9 cellular contexts compared by ENCODE assay signal in genomic region chr17:73956595-73957465, GRCh38.
DNase-seq lines count a peak whose midpoint lies in the region; ATAC-seq, FAIRE-seq and TF ChIP-seq lines count a peak whose summit lies in the region.
"Had no signal": no experiment of that assay in that cellular context is flagged by ENCODE, and none has a peak within 500 bp of the region (broad histone marks: within the 10 kb centered on the region; RNA-seq: fewer than 3 reads in every experiment).

No MANE protein-coding gene starts in this region.

- CTCF ChIA-PET in CD8-positive, alpha-beta T cell (lab: Charles Lee): interaction anchor here (1.5 to 3.1 kb wide), 4 partner anchors 13 to 527 kb away, joined by 3 to 11 read pairs (median 7); no protein-coding TSS in a partner anchor

- ATAC-seq in CD8-positive, alpha-beta T cell: peak; percentile 54
- ATAC-seq in left lung (peak; percentile 66), HG03196 (IDR thresholded peaks at IDR 0.05; ENCODE audit: unreplicated experiment) (no peak), GM18511 (IDR thresholded peaks at IDR 0.05; ENCODE audit: unreplicated experiment) (no peak)

- peaks cover 3% of the 10 kb centered on the region for H3K27me3 Mint-ChIP-seq in CD8-positive, alpha-beta T cell (ENCODE audit: low read depth)
- peaks cover 19% of the 10 kb centered on the region for H3K27me3 Mint-ChIP-seq in astrocyte (ENCODE audit: low read depth, unreplicated experiment)

- peaks cover 3% of the 10 kb centered on the region for H3K4me1 Mint-ChIP-seq in CD8-positive, alpha-beta T cell (ENCODE audit: low read depth)
- no peaks in the 10 kb centered on the region for H3K4me1 Mint-ChIP-seq in astrocyte (ENCODE audit: low read depth, unreplicated experiment)

- H3K9ac ChIP-seq in SK-N-MC (ENCODE audit: insufficient read length) (no peak overlapping the region), astrocyte (ENCODE audit: low read length) (no peak overlapping the region)

- no peak overlapping the region for H3K27ac Mint-ChIP-seq in CD8-positive, alpha-beta T cell
- H3K27ac Mint-ChIP-seq in astrocyte (ENCODE audit: unreplicated experiment): no peak overlapping the region

- H3K9me3 ChIP-seq in CD8-positive, alpha-beta T cell (ENCODE audit: low read length): no peaks in the 10 kb centered on the region
- no peaks in the 10 kb centered on the region for H3K9me3 ChIP-seq in SK-N-MC (ENCODE audit: low read depth, low read length)
- H3K9me3 ChIP-seq in astrocyte (ENCODE audit: insufficient read depth, low read depth, low read length): no peaks in the 10 kb centered on the region
- no peaks in the 10 kb centered on the region for H3K9me3 ChIP-seq in left lung

- no peak overlapping the region for H3K4me2 ChIP-seq in astrocyte (ENCODE audit: low read length)

- POLR2A ChIA-PET in CD8-positive, alpha-beta T cell (lab: Charles Lee): no interaction called here

- intact Hi-C loops in CD8-positive, alpha-beta T cell (cut with DNase I, micrococcal nuclease): loop anchor here (1.0 to 10.0 kb wide), 5 partner anchors 310 to 1232 kb away; no protein-coding TSS in a partner anchor
- intact Hi-C loops in left lung (cut with DNase I): no loop called here

- no peak for FAIRE-seq in astrocyte (lab: Jason Lieb, UNC)

- no peaks in the 10 kb centered on the region for H3K36me3 Mint-ChIP-seq in CD8-positive, alpha-beta T cell
- no peaks in the 10 kb centered on the region for H3K36me3 Mint-ChIP-seq in astrocyte (ENCODE audit: low read depth, unreplicated experiment)

- H4K20me1 ChIP-seq in astrocyte (ENCODE audit: insufficient read depth, low read length): no peaks in the 10 kb centered on the region

- H3K9me3 Mint-ChIP-seq in CD8-positive, alpha-beta T cell: peaks cover 3% of the 10 kb centered on the region
- peaks cover 9% of the 10 kb centered on the region for H3K9me3 Mint-ChIP-seq in astrocyte (ENCODE audit: unreplicated experiment)

- no peaks in the 10 kb centered on the region for H3K79me2 ChIP-seq in astrocyte (ENCODE audit: insufficient read depth, low read length)

- no peak overlapping the region for H3K4me3 ChIP-seq in CD8-positive, alpha-beta T cell (ENCODE audit: low read depth, low read length)
- H3K4me3 ChIP-seq in SK-N-MC (no peak overlapping the region), astrocyte (ENCODE audit: insufficient read depth, low read depth, low read length) (no peak overlapping the region), left lung (no peak overlapping the region)

- no peaks in the 10 kb centered on the region for H3K36me3 ChIP-seq in CD8-positive, alpha-beta T cell (ENCODE audit: insufficient read depth, low read length)
- H3K36me3 ChIP-seq in SK-N-MC (ENCODE audit: insufficient read depth, low read length) (no peaks in the 10 kb centered on the region), astrocyte (ENCODE audit: insufficient read depth, low read length) (no peaks in the 10 kb centered on the region), left lung (no peaks in the 10 kb centered on the region)

- peak; percentile 35 for TF ChIP-seq CTCF in CD8-positive, alpha-beta T cell (IDR thresholded peaks at IDR 0.05)
- TF ChIP-seq CTCF in astrocyte (IDR thresholded peaks at IDR 0.05; ENCODE audit: insufficient read depth, low read depth, low read length): peak; percentile 19
- TF ChIP-seq CTCF in left lung (IDR thresholded peaks at IDR 0.05): peak; percentile 39 to 45

- no peak overlapping the region for H2AFZ ChIP-seq in astrocyte (ENCODE audit: low read depth, low read length)

- peaks cover 9% of the 10 kb centered on the region for H3K27me3 ChIP-seq in CD8-positive, alpha-beta T cell (ENCODE audit: insufficient read depth, low read length)
- H3K27me3 ChIP-seq in astrocyte (ENCODE audit: insufficient read depth, low read length) (peaks cover 7% of the 10 kb centered on the region), left lung (peaks cover 8 to 19% of the 10 kb centered on the region in 2 donors)

- H3K4me3 Mint-ChIP-seq in CD8-positive, alpha-beta T cell: no peak overlapping the region
- H3K4me3 Mint-ChIP-seq in astrocyte (ENCODE audit: unreplicated experiment): no peak overlapping the region

- peak; percentile 13 to 77 (median 53) for DNase-seq in CD8-positive, alpha-beta T cell
- DNase-seq in HT-29 (ENCODE audit: low spot score) (peak; percentile 75), SK-N-MC (ENCODE audit: low read depth, low spot score) (peak; percentile 1), astrocyte (ENCODE audit: low read depth) (no peak), left lung (peak in 1 of 2 donors; percentile 44)
- DNase-seq in stimulated activated CD8-positive, alpha-beta memory T cell treated with anti-CD3 and anti-CD28 coated beads, Interleukin-15, amount 100 ng/mL, for 1 hour (ENCODE audit: low read depth): peak; percentile 6
- DNase-seq: IMR-90 had no signal

- H3K27ac ChIP-seq in CD8-positive, alpha-beta T cell (ENCODE audit: low read depth, low read length): no peak overlapping the region
- H3K27ac ChIP-seq in SK-N-MC (no peak overlapping the region), astrocyte (ENCODE audit: low read depth, low read length) (no peak overlapping the region), left lung (no peak overlapping the region)

- peaks cover 4% of the 10 kb centered on the region for H3K4me1 ChIP-seq in CD8-positive, alpha-beta T cell (ENCODE audit: insufficient read depth, low read length)
- H3K4me1 ChIP-seq in astrocyte (ENCODE audit: insufficient read depth, low read length) (no peaks in the 10 kb centered on the region), left lung (peaks cover 6 to 15% of the 10 kb centered on the region in 2 donors)

Comparison
In these comparisons a context has a peak if more than half of its experiments do, and no peak if none do; other contexts are left out.
1. ATAC-seq: peak in CD8-positive, alpha-beta T cell (single experiment) and left lung (single experiment); none in HG03196 (single experiment) and GM18511 (single experiment).
2. intact Hi-C loops: an anchor here in CD8-positive, alpha-beta T cell (1.0 to 10.0 kb wide); none called in left lung.
3. Peak in every context shown above with its lines, with median percentiles within 50 percentile points of each other: CTCF ChIP-seq.